ENCODE assay signal across 8 cellular contexts in genomic region chrX:47561653-47562151, GRCh38. TPM values are rescaled to one million over a fixed set of nuclear protein-coding genes. Genes with fewer than 3 reads are reported as not detected.
A peak's percentile ranks its signal among the peaks of the same experiment; 100 is the strongest.
DNase-seq lines count a peak whose midpoint lies in the region; ATAC-seq and TF ChIP-seq lines count a peak whose summit lies in the region.

No MANE protein-coding gene starts in this region.

- H3K9ac ChIP-seq in SK-N-SH = peak overlapping the region; percentile 78; the same call in 1 of the 2 replicates
- H3K9ac ChIP-seq in stomach smooth muscle (ENCODE audit: low read length in 2 of 2) = peak overlapping the region; percentile 69 to 84

- H3K36me3 ChIP-seq in SK-N-SH (replicated peaks in 1 of 2; ENCODE audit: control insufficient read depth in 1 of 2, insufficient read depth in 2 of 2, low read length in 1 of 2) (peaks cover 0 to 17% of the 10 kb centered on the region in 2 experiments), stomach smooth muscle (ENCODE audit: control insufficient read depth in 2 of 2, insufficient read depth in 2 of 2, low read length in 2 of 2) (peaks cover 16 to 17% of the 10 kb centered on the region in 2 donors)

- POLR2A ChIA-PET in SK-N-SH (lab: Yijun Ruan, JAX) = no interaction called here

- peak overlapping the region; percentile 90 for H3K4me3 Mint-ChIP-seq in activated naive CD8-positive, alpha-beta T cell treated with anti-CD3 and anti-CD28 coated beads for 36 hours
- H3K4me3 Mint-ChIP-seq in immature natural killer cell = peak overlapping the region; percentile 89 to 97 (median 97)

- H3K27ac ChIP-seq in SK-N-SH (ENCODE audit: low read depth in 2 of 2, low read length in 1 of 2) = peak overlapping the region; percentile 34 to 80; a peak in 2 of 4 replicates
- peak overlapping the region; percentile 88 for H3K27ac ChIP-seq in stomach smooth muscle (ENCODE audit: low read length)

- peaks cover 30% of the 10 kb centered on the region for H3K4me1 Mint-ChIP-seq in activated naive CD8-positive, alpha-beta T cell treated with anti-CD3 and anti-CD28 coated beads for 36 hours
- peaks cover 36 to 42% of the 10 kb centered on the region in 2 donors for H3K4me1 Mint-ChIP-seq in immature natural killer cell

- H3K4me2 ChIP-seq in SK-N-SH = peak overlapping the region; percentile 77

- peak overlapping the region; percentile 65 to 72 for H3K4me3 ChIP-seq in SK-N-SH (ENCODE audit: low read depth in 2 of 2, low read length in 1 of 2)
- H3K4me3 ChIP-seq in stomach smooth muscle (ENCODE audit: low read length in 2 of 2) = peak overlapping the region; percentile 80 to 93

- H3K27ac Mint-ChIP-seq in activated naive CD8-positive, alpha-beta T cell treated with anti-CD3 and anti-CD28 coated beads for 36 hours = peak overlapping the region; percentile 91
- H3K27ac Mint-ChIP-seq in immature natural killer cell = peak overlapping the region; percentile 92 to 99 (median 98)

- H3F3A ChIP-seq in SK-N-SH (replicated peaks; ENCODE audit: insufficient read depth) = peaks cover 3% of the 10 kb centered on the region

- H3K9me3 ChIP-seq in SK-N-SH (no peaks in the 10 kb centered on the region), stomach smooth muscle (ENCODE audit: control insufficient read depth in 2 of 2, low read length in 2 of 2) (no peaks in the 10 kb centered on the region)

- no peaks in the 10 kb centered on the region for H4K20me1 ChIP-seq in SK-N-SH (ENCODE audit: insufficient read depth)

- TF ChIP-seq RAD21 in SK-N-SH (IDR thresholded peaks at IDR 0.05; ENCODE audit: low read length) = no peak

- no peaks in the 10 kb centered on the region for H3K9me2 ChIP-seq in SK-N-SH

- 4% methylated on average over 10 of the region's 10 CpGs for WGBS in SK-N-SH (ENCODE audit: low lambda C conversion rate)

- peaks cover 15% of the 10 kb centered on the region for H3K36me3 Mint-ChIP-seq in activated naive CD8-positive, alpha-beta T cell treated with anti-CD3 and anti-CD28 coated beads for 36 hours
- H3K36me3 Mint-ChIP-seq in immature natural killer cell = peaks cover 8 to 16% (median 10%) of the 10 kb centered on the region in 3 donors

- DNase-seq in SK-N-SH = no peak
- no peak for DNase-seq in activated naive CD8-positive, alpha-beta T cell treated with anti-CD3 and anti-CD28 coated beads for 36 hours
- DNase-seq in immature natural killer cell = no peak
- DNase-seq in AG08395 (ENCODE audit: low spot score) = no peak

- H3K4me1 ChIP-seq in SK-N-SH (ENCODE audit: control insufficient read depth in 1 of 2, insufficient read depth in 2 of 2, low read depth in 1 of 2, low read length in 1 of 2) (peaks cover 0 to 6% of the 10 kb centered on the region in 2 experiments; a peak in 1 of 4 replicates), stomach smooth muscle (ENCODE audit: control insufficient read depth, insufficient read depth, low read length) (peaks cover 21% of the 10 kb centered on the region)

- no peaks in the 10 kb centered on the region for H3K9me3 Mint-ChIP-seq in activated naive CD8-positive, alpha-beta T cell treated with anti-CD3 and anti-CD28 coated beads for 36 hours
- H3K9me3 Mint-ChIP-seq in immature natural killer cell = no peaks in the 10 kb centered on the region

- CTCF ChIA-PET in SK-N-SH (lab: Yijun Ruan, JAX) = no interaction called here

- TF ChIP-seq CTCF in SK-N-SH (IDR thresholded peaks at IDR 0.05) = no peak

- peaks cover 34% of the 10 kb centered on the region for H3K79me2 ChIP-seq in SK-N-SH (ENCODE audit: insufficient read depth)

- ATAC-seq in SK-N-SH treated with all-trans-retinoic acid at 6 μM for 48 hours (no peak), GM19328 (IDR thresholded peaks at IDR 0.05; ENCODE audit: unreplicated experiment) (no peak), HG03280 (IDR thresholded peaks at IDR 0.05; ENCODE audit: unreplicated experiment) (no peak)

- H3K27me3 ChIP-seq in SK-N-SH (ENCODE audit: insufficient read depth) (peaks cover 3% of the 10 kb centered on the region; the same call in 1 of the 2 replicates), stomach smooth muscle (ENCODE audit: control insufficient read depth in 1 of 2, insufficient read depth in 2 of 2, low read length in 2 of 2) (no peaks in the 10 kb centered on the region)

- H2AFZ ChIP-seq in SK-N-SH (ENCODE audit: low read depth) = no peak overlapping the region

- H3K27me3 Mint-ChIP-seq in activated naive CD8-positive, alpha-beta T cell treated with anti-CD3 and anti-CD28 coated beads for 36 hours = no peaks in the 10 kb centered on the region
- peaks cover 3 to 20% (median 8%) of the 10 kb centered on the region in 3 donors for H3K27me3 Mint-ChIP-seq in immature natural killer cell (ENCODE audit: low read depth in 3 of 3)

- TF ChIP-seq EP300 in SK-N-SH (IDR thresholded peaks at IDR 0.05; ENCODE audit: borderline replicate concordance in 1 of 2, low read depth in 1 of 2, low read length in 1 of 2) = no peak

TF ChIP-seq in SK-N-SH, 30 proteins besides CTCF, POLR2A, EP300 and RAD21 (continues in another document):
- TF ChIP-seq, protein P1, sequence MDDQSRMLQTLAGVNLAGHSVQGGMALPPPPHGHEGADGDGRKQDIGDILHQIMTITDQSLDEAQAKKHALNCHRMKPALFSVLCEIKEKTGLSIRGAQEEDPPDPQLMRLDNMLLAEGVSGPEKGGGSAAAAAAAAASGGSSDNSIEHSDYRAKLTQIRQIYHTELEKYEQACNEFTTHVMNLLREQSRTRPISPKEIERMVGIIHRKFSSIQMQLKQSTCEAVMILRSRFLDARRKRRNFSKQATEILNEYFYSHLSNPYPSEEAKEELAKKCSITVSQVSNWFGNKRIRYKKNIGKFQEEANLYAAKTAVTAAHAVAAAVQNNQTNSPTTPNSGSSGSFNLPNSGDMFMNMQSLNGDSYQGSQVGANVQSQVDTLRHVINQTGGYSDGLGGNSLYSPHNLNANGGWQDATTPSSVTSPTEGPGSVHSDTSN (IDR thresholded peaks at IDR 0.05) = no peak
- TF ChIP-seq MEF2A (IDR thresholded peaks at IDR 0.05; ENCODE audit: borderline replicate concordance, low read depth) = no peak
- TF ChIP-seq, protein P2, sequence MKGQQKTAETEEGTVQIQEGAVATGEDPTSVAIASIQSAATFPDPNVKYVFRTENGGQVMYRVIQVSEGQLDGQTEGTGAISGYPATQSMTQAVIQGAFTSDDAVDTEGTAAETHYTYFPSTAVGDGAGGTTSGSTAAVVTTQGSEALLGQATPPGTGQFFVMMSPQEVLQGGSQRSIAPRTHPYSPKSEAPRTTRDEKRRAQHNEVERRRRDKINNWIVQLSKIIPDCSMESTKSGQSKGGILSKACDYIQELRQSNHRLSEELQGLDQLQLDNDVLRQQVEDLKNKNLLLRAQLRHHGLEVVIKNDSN (IDR thresholded peaks at IDR 0.05; ENCODE audit: borderline replicate concordance, low read depth) = no peak

TF ChIP-seq in SK-N-SH treated with all-trans-retinoic acid at 6 μM for 48 hours, 23 proteins besides CTCF, POLR2A, EP300 and RAD21:
- TF ChIP-seq GLIS3 (CRISPR knock-in tag; IDR thresholded peaks at IDR 0.05) (no peak), RARB (CRISPR knock-in tag; IDR thresholded peaks at IDR 0.05) (no peak)

RNA-seq across cellular contexts. Expression of gene ARAF, which starts 0.7 kb away (rescaled TPM):
- 43.7 and 48.6 TPM in 2 replicates for polyA plus RNA-seq in SK-N-SH (2012; rRNA removed)
- 25.0 and 31.0 TPM in 2 replicates for polyA plus RNA-seq in SK-N-SH (2012; cell fraction: cytosol; rRNA removed)
- polyA plus RNA-seq in SK-N-SH (2012; cell fraction: nucleus; rRNA removed) = 113 and 127 TPM in 2 replicates
- total RNA-seq in activated naive CD8-positive, alpha-beta T cell treated with anti-CD3 and anti-CD28 coated beads for 36 hours = 10 to 100 TPM; 65.1 to 70.8 TPM
- polyA plus RNA-seq in immature natural killer cell = 100 to 1,000 TPM in 1 of 3 donors, 10 to 100 TPM in 2; 53.5 to 122 (median 68.5) TPM

RNA-seq across cellular contexts. Expression of gene TIMP1, which starts 20.5 kb away (rescaled TPM):
- 261 and 323 TPM in 2 replicates for polyA plus RNA-seq in SK-N-SH (2012; rRNA removed)
- polyA plus RNA-seq in SK-N-SH (2012; cell fraction: cytosol; rRNA removed) = 144 and 197 TPM in 2 replicates
- polyA plus RNA-seq in SK-N-SH (2012; cell fraction: nucleus; rRNA removed) = 122 and 175 TPM in 2 replicates
- total RNA-seq in activated naive CD8-positive, alpha-beta T cell treated with anti-CD3 and anti-CD28 coated beads for 36 hours = 1 to 10 TPM; 2.7 to 3.2 TPM
- 100 to 1,000 TPM; 153 to 275 (median 237) TPM for polyA plus RNA-seq in immature natural killer cell

RNA-seq across cellular contexts. Expression of gene SYN1, which starts 58.0 kb away (rescaled TPM):
- 0.02 and 0.08 TPM in 2 replicates for polyA plus RNA-seq in SK-N-SH (2012; rRNA removed)
- 0.10 and 0.14 TPM in 2 replicates for polyA plus RNA-seq in SK-N-SH (2012; cell fraction: cytosol; rRNA removed)
- 0.05 and 0.12 TPM in 2 replicates for polyA plus RNA-seq in SK-N-SH (2012; cell fraction: nucleus; rRNA removed)
- total RNA-seq in activated naive CD8-positive, alpha-beta T cell treated with anti-CD3 and anti-CD28 coated beads for 36 hours = 1 to 10 TPM in 1 of 2 experiments, under 1 TPM in 1; 0.91 to 1.4 TPM
- polyA plus RNA-seq in immature natural killer cell = under 1 TPM in 1 of 3 donors, not detected in 2; 0.11 TPM
